1 cellular context compared by ENCODE assay signal in the genomic region with DNA sequence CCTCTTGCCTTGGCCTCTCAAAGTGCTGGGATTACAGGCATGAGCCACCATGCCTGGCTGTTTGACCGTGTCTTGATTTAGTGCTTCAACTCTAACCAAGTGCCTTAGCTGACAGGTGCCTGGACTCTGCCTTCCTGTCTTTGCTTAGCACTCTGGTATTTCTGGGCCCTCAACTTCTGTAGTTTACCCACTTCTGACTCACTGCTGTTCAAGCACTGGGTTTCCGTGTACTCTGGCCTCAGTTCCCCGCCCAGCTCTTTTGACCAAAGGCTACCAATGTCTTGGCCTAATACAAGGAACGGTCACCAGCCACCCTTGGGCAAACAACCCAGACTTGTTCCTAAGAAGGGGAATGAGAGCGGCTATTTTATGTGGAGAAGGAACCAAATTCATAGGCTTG.
TF ChIP-seq lines count a peak whose summit lies in the region.

No MANE protein-coding gene starts in this region.

TF ChIP-seq in HCT116, 20 proteins besides CTCF, POLR2A, EP300 and RAD21 (continued from another document):
- TF ChIP-seq ZBTB33 (IDR thresholded peaks at IDR 0.05; ENCODE audit: extremely low read depth, insufficient replicate concordance, low read length) (no peak), YY1 (IDR thresholded peaks at IDR 0.05; ENCODE audit: extremely low read depth, insufficient replicate concordance, low read depth, low read length) (no peak), JUND (IDR thresholded peaks at IDR 0.05) (peak; percentile 37; the same call in 1 of the 2 replicates), SRF (IDR thresholded peaks at IDR 0.05; ENCODE audit: low read depth) (no peak), ZNF274 (IDR thresholded peaks at IDR 0.05; ENCODE audit: low read depth, low read length) (no peak), CBX3 (IDR thresholded peaks at IDR 0.05; ENCODE audit: low read depth) (peak; percentile 76; the same call in 1 of the 2 replicates), SP1 (IDR thresholded peaks at IDR 0.05; ENCODE audit: low read depth) (peak; percentile 52; the same call in 1 of the 2 replicates), ELF1 (IDR thresholded peaks at IDR 0.05; ENCODE audit: borderline replicate concordance, low read depth) (no peak)
- TF ChIP-seq, protein P1, sequence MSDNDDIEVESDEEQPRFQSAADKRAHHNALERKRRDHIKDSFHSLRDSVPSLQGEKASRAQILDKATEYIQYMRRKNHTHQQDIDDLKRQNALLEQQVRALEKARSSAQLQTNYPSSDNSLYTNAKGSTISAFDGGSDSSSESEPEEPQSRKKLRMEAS (IDR thresholded peaks at IDR 0.05), result no peak
